1 cellular context compared by ENCODE assay signal in the genomic region with DNA sequence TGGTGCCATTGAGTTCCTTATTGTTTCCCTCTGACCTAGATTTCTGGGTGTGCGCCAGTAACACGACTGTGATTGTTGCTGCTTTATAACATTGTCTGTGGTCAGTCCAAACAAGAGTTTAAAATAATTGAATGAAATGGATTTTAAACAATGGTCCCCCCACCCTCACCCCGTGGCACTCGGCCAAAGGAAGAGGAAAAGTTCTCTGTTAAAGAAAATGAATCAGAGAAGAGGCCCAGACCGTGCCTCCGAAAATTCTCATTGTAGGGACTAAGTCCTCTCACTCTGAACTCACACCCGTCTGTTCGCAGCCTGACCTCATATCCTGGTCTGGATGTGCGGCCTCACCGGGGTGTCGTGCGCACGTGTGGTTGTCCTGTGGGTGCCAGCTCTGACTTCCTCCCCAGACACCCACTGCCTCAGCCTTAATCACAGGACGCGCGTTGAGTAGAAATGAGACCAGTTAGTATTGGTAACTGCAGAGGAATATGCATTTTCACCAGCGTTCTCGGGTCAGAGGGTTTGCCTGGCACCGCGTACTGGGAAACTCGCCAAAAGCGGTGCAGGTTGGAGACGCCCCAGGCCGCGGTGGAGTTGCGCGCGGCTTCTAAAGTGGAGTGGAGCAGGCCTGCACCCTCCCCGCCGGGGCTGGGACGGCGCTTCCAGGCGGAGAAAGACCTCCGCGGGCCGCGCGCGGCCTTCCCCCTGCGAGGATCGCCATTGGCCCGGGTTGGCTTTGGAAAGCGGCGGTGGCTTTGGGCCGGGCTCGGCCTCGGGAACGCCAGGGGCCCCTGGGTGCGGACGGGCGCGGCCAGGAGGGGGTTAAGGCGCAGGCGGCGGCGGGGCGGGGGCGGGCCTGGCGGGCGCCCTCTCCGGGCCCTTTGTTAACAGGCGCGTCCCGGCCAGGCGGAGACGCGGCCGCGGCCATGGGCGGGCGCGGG.
TF ChIP-seq lines count a peak whose summit lies in the region.

TSS of gene ABL1 (plus strand) at position 884 of the 941 bp plus-strand sequence. CDS start 193 bp downstream, outside the sequence.

TF ChIP-seq in HepG2, 621 proteins besides CTCF, POLR2A, EP300 and RAD21 (continued from another document and continues in another):
- 0 out of 2 replicates have a peak, but pooled peaks have one; percentile 60 for TF ChIP-seq GFI1 (CRISPR knock-in tag; IDR thresholded peaks at IDR 0.05; ENCODE audit: borderline replicate concordance)
- no peak for TF ChIP-seq ZNF713 (CRISPR knock-in tag; IDR thresholded peaks at IDR 0.05)
- TF ChIP-seq POGK (CRISPR knock-in tag; conservative IDR thresholded peaks at IDR 0.05) = no peak; the same call in none of the 2 replicates
- TF ChIP-seq RERE (CRISPR knock-in tag; IDR thresholded peaks at IDR 0.05; ENCODE audit: low read depth) = no peak
- no peak for TF ChIP-seq HMG20B (CRISPR knock-in tag; conservative IDR thresholded peaks at IDR 0.05)
- no peak for TF ChIP-seq ZNF543 (CRISPR knock-in tag; IDR thresholded peaks at IDR 0.05)
- no peak for TF ChIP-seq ZNF784 (CRISPR knock-in tag; IDR thresholded peaks at IDR 0.05; ENCODE audit: borderline replicate concordance)
- no peak for TF ChIP-seq CENPT (CRISPR knock-in tag; IDR thresholded peaks at IDR 0.05; ENCODE audit: low read depth)
- TF ChIP-seq DDIT3 (CRISPR knock-in tag; IDR thresholded peaks at IDR 0.05) = no peak
- peak; percentile 49; the same call in 1 of the 2 replicates for TF ChIP-seq YEATS4 (CRISPR knock-in tag; IDR thresholded peaks at IDR 0.05; ENCODE audit: borderline replicate concordance)
- peak; percentile 92 for TF ChIP-seq ZNF652 (CRISPR knock-in tag; IDR thresholded peaks at IDR 0.05; ENCODE audit: borderline replicate concordance, low read depth)
- no peak for TF ChIP-seq ZNF782 (CRISPR knock-in tag; IDR thresholded peaks at IDR 0.05; ENCODE audit: borderline replicate concordance)
- TF ChIP-seq, protein P1, sequence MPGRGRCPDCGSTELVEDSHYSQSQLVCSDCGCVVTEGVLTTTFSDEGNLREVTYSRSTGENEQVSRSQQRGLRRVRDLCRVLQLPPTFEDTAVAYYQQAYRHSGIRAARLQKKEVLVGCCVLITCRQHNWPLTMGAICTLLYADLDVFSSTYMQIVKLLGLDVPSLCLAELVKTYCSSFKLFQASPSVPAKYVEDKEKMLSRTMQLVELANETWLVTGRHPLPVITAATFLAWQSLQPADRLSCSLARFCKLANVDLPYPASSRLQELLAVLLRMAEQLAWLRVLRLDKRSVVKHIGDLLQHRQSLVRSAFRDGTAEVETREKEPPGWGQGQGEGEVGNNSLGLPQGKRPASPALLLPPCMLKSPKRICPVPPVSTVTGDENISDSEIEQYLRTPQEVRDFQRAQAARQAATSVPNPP (CRISPR knock-in tag; IDR thresholded peaks at IDR 0.05) = no peak
- 0 out of 2 replicates have a peak, but pooled peaks have one; percentile 39 for TF ChIP-seq GLMP (CRISPR knock-in tag; IDR thresholded peaks at IDR 0.05; ENCODE audit: borderline replicate concordance)
- TF ChIP-seq HDAC2 (CRISPR knock-in tag; IDR thresholded peaks at IDR 0.05) = peak; percentile 16; the same call in 1 of the 2 replicates
- TF ChIP-seq, protein P2, sequence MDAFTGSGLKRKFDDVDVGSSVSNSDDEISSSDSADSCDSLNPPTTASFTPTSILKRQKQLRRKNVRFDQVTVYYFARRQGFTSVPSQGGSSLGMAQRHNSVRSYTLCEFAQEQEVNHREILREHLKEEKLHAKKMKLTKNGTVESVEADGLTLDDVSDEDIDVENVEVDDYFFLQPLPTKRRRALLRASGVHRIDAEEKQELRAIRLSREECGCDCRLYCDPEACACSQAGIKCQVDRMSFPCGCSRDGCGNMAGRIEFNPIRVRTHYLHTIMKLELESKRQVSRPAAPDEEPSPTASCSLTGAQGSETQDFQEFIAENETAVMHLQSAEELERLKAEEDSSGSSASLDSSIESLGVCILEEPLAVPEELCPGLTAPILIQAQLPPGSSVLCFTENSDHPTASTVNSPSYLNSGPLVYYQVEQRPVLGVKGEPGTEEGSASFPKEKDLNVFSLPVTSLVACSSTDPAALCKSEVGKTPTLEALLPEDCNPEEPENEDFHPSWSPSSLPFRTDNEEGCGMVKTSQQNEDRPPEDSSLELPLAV (CRISPR knock-in tag; conservative IDR thresholded peaks at IDR 0.05; ENCODE audit: low read depth) = no peak
- TF ChIP-seq ZNF607 (CRISPR knock-in tag; IDR thresholded peaks at IDR 0.05; ENCODE audit: borderline replicate concordance) = peak; percentile 31; the same call in 1 of the 2 replicates
- TF ChIP-seq ZNF678 (CRISPR knock-in tag; IDR thresholded peaks at IDR 0.05) = no peak
- no peak for TF ChIP-seq ZNF773 (CRISPR knock-in tag; IDR thresholded peaks at IDR 0.05; ENCODE audit: borderline replicate concordance)
- 0 out of 2 replicates have a peak, but pooled peaks have one; percentile 30 for TF ChIP-seq TBX3 (IDR thresholded peaks at IDR 0.05; ENCODE audit: borderline replicate concordance)
- no peak for TF ChIP-seq ZNF530 (CRISPR knock-in tag; IDR thresholded peaks at IDR 0.05; ENCODE audit: low read depth)
- no peak for TF ChIP-seq SRSF4 (IDR thresholded peaks at IDR 0.05; ENCODE audit: low read depth, low read length, poor library complexity, severe bottlenecking)
- TF ChIP-seq SATB2 (CRISPR knock-in tag; IDR thresholded peaks at IDR 0.05) = peak; percentile 85; the same call in 1 of the 2 replicates
- no peak for TF ChIP-seq MTERF4 (CRISPR knock-in tag; IDR thresholded peaks at IDR 0.05)
- no peak for TF ChIP-seq DPF2 (CRISPR knock-in tag; IDR thresholded peaks at IDR 0.05; ENCODE audit: borderline replicate concordance, low read depth)
- no peak for TF ChIP-seq ZNF44 (CRISPR knock-in tag; IDR thresholded peaks at IDR 0.05)
- TF ChIP-seq ZFYVE20 (CRISPR knock-in tag; IDR thresholded peaks at IDR 0.05; ENCODE audit: borderline replicate concordance, low read depth) = no peak
- no peak for TF ChIP-seq ZNF670 (CRISPR knock-in tag; IDR thresholded peaks at IDR 0.05; ENCODE audit: borderline replicate concordance)
- no peak for TF ChIP-seq ZNF570 (CRISPR knock-in tag; IDR thresholded peaks at IDR 0.05; ENCODE audit: borderline replicate concordance)
- TF ChIP-seq, protein P3, sequence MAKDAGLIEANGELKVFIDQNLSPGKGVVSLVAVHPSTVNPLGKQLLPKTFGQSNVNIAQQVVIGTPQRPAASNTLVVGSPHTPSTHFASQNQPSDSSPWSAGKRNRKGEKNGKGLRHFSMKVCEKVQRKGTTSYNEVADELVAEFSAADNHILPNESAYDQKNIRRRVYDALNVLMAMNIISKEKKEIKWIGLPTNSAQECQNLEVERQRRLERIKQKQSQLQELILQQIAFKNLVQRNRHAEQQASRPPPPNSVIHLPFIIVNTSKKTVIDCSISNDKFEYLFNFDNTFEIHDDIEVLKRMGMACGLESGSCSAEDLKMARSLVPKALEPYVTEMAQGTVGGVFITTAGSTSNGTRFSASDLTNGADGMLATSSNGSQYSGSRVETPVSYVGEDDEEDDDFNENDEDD (CRISPR knock-in tag; IDR thresholded peaks at IDR 0.05; ENCODE audit: borderline replicate concordance) = no peak
- no peak for TF ChIP-seq SETDB1 (CRISPR knock-in tag; IDR thresholded peaks at IDR 0.05; ENCODE audit: borderline replicate concordance)
- TF ChIP-seq, protein P4, sequence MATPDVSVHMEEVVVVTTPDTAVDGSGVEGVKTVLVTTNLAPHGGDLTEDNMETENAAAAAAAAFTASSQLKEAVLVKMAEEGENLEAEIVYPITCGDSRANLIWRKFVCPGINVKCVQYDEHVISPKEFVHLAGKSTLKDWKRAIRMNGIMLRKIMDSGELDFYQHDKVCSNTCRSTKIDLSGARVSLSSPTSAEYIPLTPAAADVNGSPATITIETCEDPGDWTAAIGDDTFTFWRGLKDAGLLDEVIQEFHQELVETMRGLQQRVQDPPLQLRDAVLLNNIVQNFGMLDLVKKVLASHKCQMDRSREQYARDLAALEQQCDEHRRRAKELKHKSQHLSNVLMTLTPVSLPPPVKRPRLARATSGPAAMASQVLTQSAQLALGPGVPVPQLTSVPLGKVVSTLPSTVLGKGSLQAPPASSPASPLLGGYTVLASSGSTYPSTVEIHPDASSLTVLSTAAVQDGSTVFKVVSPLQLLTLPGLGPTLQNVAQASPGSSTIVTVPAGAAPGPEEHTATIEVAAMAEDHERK (CRISPR knock-in tag; IDR thresholded peaks at IDR 0.05; ENCODE audit: low read depth) = no peak
- no peak for TF ChIP-seq MYNN (CRISPR knock-in tag; IDR thresholded peaks at IDR 0.05; ENCODE audit: low read depth)
- TF ChIP-seq MEIS2 (CRISPR knock-in tag; IDR thresholded peaks at IDR 0.05) = no peak; the same call in 1 of the 2 replicates
- peak in 1 of 2 experiments; percentile 20; a peak in 1 of 4 replicates for TF ChIP-seq KLF16 (CRISPR knock-in tag; IDR thresholded peaks at IDR 0.05)
- no peak for TF ChIP-seq KDM5B (CRISPR knock-in tag; IDR thresholded peaks at IDR 0.05; ENCODE audit: borderline replicate concordance)
